Comparison of ENCODE assay signal across 8 cellular contexts in the genomic region with DNA sequence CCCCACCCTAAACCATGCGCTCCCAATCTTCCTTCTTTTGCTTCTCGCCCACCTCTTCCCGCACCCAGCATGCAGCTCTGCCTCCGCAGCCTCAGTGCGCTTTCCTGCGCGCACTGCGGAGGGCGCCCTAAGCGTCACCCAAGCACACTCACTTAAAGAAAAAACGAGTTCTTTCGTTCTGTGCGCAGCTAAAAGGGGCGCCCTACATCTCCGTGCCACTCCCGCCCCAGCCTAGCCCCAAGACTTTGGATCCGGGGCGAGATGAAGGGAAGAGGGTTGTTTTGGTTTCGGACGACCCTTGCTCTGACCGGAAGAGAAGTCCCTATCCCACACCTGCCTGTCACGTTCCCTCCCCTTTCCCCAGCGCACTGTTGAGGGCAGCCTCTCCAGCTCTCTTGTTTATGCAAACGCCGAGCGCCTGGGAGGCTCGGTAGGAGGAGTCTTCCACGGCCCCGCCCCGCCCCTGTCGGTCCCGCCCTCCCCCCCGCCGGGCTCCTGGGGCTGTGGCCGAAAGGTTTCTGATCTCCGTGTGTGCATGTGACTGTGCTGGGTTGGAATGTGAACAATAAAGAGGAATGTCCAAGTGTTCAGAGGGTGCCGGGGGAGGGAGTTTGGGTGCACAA. TPM values are rescaled to one million over a fixed set of nuclear protein-coding genes. Genes with fewer than 3 reads are reported as not detected.
DNase-seq lines count a peak whose midpoint lies in the region; ATAC-seq and TF ChIP-seq lines count a peak whose summit lies in the region.

No MANE protein-coding gene starts in this region.

- CTCF ChIA-PET in HCT116 (lab: Charles Lee), result interaction anchor here (1.0 to 2.0 kb wide), 9 partner anchors 12 to 102 kb away, joined by 3 to 13 read pairs (median 4); partner anchors contain the start of genes ESAM, SIAE and SPA17

- DNase-seq in GM12864 (ENCODE audit: low read depth) (peak; percentile 62), HCT116 (ENCODE audit: low read depth, low spot score) (peak; percentile 82), NAMALWA (ENCODE audit: low spot score) (peak; percentile 88), dermis microvascular lymphatic vessel endothelial cell (ENCODE audit: low read depth in 2 of 2) (peak; percentile 73 to 90), lung (ENCODE audit: low spot score) (peak; percentile 93), KG1 (lab: John Stamatoyannopoulos, UW) (no peak)
- peak; percentile 63 for DNase-seq in activated CD4-positive, alpha-beta T cell treated with anti-CD3 and anti-CD28 coated beads for 1 hour
- peak; percentile 62 for DNase-seq in stimulated activated CD8-positive, alpha-beta memory T cell treated with anti-CD3 and anti-CD28 coated beads, Interleukin-12 subunit alpha, Interleukin-12 subunit beta, amount 100 ng/mL, for 4 hours (ENCODE audit: low read depth)

- TF ChIP-seq CTCF in GM12864 (IDR thresholded peaks at IDR 0.05; ENCODE audit: low read depth, low read length, missing control alignments) (peak; percentile 79), HCT116 (IDR thresholded peaks at IDR 0.05 in 2 of 3, conservative IDR thresholded peaks at IDR 0.05 in 1 of 3; ENCODE audit: borderline replicate concordance in 1 of 3, insufficient read depth in 1 of 3, low read depth in 2 of 3, low read length in 2 of 3) (peak; percentile 55 to 70 (median 66); a peak in 5 of 6 replicates), lung (IDR thresholded peaks at IDR 0.05; ENCODE audit: control extremely low read depth, extremely low read depth) (peak; percentile 55)

- peak; percentile 47 for TF ChIP-seq RAD21 in HCT116 (IDR thresholded peaks at IDR 0.05; ENCODE audit: low read depth)

- H3K9me3 ChIP-seq in HCT116 (ENCODE audit: control insufficient read depth in 1 of 2, insufficient read depth in 1 of 2, low read depth in 1 of 2, low read length in 2 of 2), result no peaks in the 10 kb centered on the region
- H3K9me3 ChIP-seq in lung (ENCODE audit: control insufficient read depth in 2 of 2, insufficient read depth in 1 of 2, low read length in 1 of 2), result no peaks in the 10 kb centered on the region

- H3K4me3 ChIP-seq in GM12864 (ENCODE audit: low read depth, low read length) (peak overlapping the region; percentile 91), HCT116 (replicated peaks in 1 of 2; ENCODE audit: low read depth in 1 of 2, low read length in 2 of 2) (peak overlapping the region; percentile 56 to 63), lung (peak overlapping the region; percentile 15)

- H3K4me2 ChIP-seq in HCT116 (ENCODE audit: low read length), result peak overlapping the region; percentile 98

- H3K9me2 ChIP-seq in HCT116 (ENCODE audit: insufficient read depth), result no peaks in the 10 kb centered on the region

- H3K4me1 ChIP-seq in HCT116 (ENCODE audit: control insufficient read depth in 1 of 2, insufficient read depth in 2 of 2, low read length in 2 of 2), result peaks cover 10 to 36% of the 10 kb centered on the region in 2 experiments
- H3K4me1 ChIP-seq in lung (ENCODE audit: control insufficient read depth in 2 of 2, insufficient read depth in 2 of 2, low read length in 2 of 2), result peaks cover 0 to 21% of the 10 kb centered on the region in 2 donors

- RAD21 ChIA-PET in HCT116 (lab: Charles Lee; ENCODE audit: low non-redundant PET in 1 of 2, low total read pairs in 2 of 2, uncharacterized antibody in 2 of 2, unreplicated experiment in 2 of 2), result interaction anchor here (0.8 to 1.0 kb wide), 2 partner anchors 16 to 78 kb away, joined by 3 to 4 read pairs; partner anchors contain the start of gene ESAM (in 1 of the 2)

- no peak for TF ChIP-seq POLR2A in HCT116 (IDR thresholded peaks at IDR 0.05; ENCODE audit: borderline replicate concordance, extremely low read depth, insufficient read depth, insufficient read length)

- no peaks in the 10 kb centered on the region for H4K20me1 ChIP-seq in HCT116 (ENCODE audit: insufficient read depth)

- H3K79me2 ChIP-seq in HCT116 (ENCODE audit: insufficient read depth, low read length), result no peaks in the 10 kb centered on the region

- 1 to 2% methylated on average over 37 of the region's 37 CpGs for WGBS in lung, 2 donors

- peak overlapping the region; percentile 56 for H3K9ac ChIP-seq in HCT116 (ENCODE audit: low read length)

- peak overlapping the region; percentile 56 for H3K27ac ChIP-seq in HCT116 (ENCODE audit: low read depth, low read length)
- peak overlapping the region in 1 of 2 donors; percentile 84 for H3K27ac ChIP-seq in lung (ENCODE audit: low read depth in 1 of 2, low read length in 1 of 2)

- peak overlapping the region; percentile 48 for H2AFZ ChIP-seq in HCT116 (ENCODE audit: low read depth, low read length, poor library complexity, severe bottlenecking)

- intact Hi-C loops in HCT116 (cut with micrococcal nuclease), result loop anchor here (1.0 to 2.0 kb wide), 2 partner anchors 12 to 16 kb away; partner anchors contain the start of gene ESAM

- ATAC-seq in HCT116, result peak; percentile 89
- peak; percentile 77 for ATAC-seq in lung (ENCODE audit: insufficient read depth, low FRiP score)

- BruUV-seq in HCT116 (replicated peaks; lab: Mats Ljungman, UMichigan), result TSS peak; percentile 25

- POLR2A ChIA-PET in HCT116 (lab: Charles Lee), result interaction anchor here (0.8 to 1.3 kb wide), 2 partner anchors 12 to 17 kb away, joined by 3 to 5 read pairs; no protein-coding TSS in a partner anchor

- H3K36me3 ChIP-seq in HCT116 (ENCODE audit: control insufficient read depth in 1 of 2, insufficient read depth in 2 of 2, low read length in 2 of 2) (no peaks in the 10 kb centered on the region), lung (ENCODE audit: control insufficient read depth in 2 of 2, insufficient read depth in 2 of 2, low read length in 2 of 2) (no peaks in the 10 kb centered on the region)

- H3K27me3 ChIP-seq in HCT116 (ENCODE audit: insufficient read depth, low read length) (no peaks in the 10 kb centered on the region), lung (ENCODE audit: control insufficient read depth, insufficient read depth) (no peaks in the 10 kb centered on the region)

TF ChIP-seq in HCT116, 20 proteins besides CTCF, POLR2A, EP300 and RAD21:
- TF ChIP-seq SRF (IDR thresholded peaks at IDR 0.05; ENCODE audit: low read depth) (no peak), MAX (IDR thresholded peaks at IDR 0.05) (peak; percentile 44), YY1 (IDR thresholded peaks at IDR 0.05; ENCODE audit: extremely low read depth, insufficient replicate concordance, low read depth, low read length) (peak; percentile 41), POLR2AphosphoS5 (IDR thresholded peaks at IDR 0.05; ENCODE audit: low read depth, low read length) (peak; percentile 64), ELF1 (IDR thresholded peaks at IDR 0.05; ENCODE audit: borderline replicate concordance, low read depth) (no peak), ZFX (IDR thresholded peaks at IDR 0.05) (no peak), CEBPB (IDR thresholded peaks at IDR 0.05; ENCODE audit: low read depth) (no peak), SP1 (IDR thresholded peaks at IDR 0.05; ENCODE audit: low read depth) (no peak), EGR1 (IDR thresholded peaks at IDR 0.05; ENCODE audit: low read depth) (no peak), CBX3 (IDR thresholded peaks at IDR 0.05; ENCODE audit: low read depth) (peak; percentile 29), EZH2phosphoT487 (IDR thresholded peaks at IDR 0.05; ENCODE audit: borderline replicate concordance) (no peak), EZH2 (IDR thresholded peaks at IDR 0.05) (no peak)
TF ChIP-seq in HCT116: peak in this region for 4.

RNA-seq across cellular contexts. Expression of gene VSIG2, which starts 5.3 kb away (rescaled TPM):
- not detected for total RNA-seq in HCT116 (2021; ENCODE audit: unreplicated experiment)
- polyA plus RNA-seq in HCT116 (2012), result 0.05 and 0.08 TPM in 2 replicates
- total RNA-seq in dermis microvascular lymphatic vessel endothelial cell, result 0.13 TPM in 1 of 2 replicates, not detected in the other
- total RNA-seq in lung, result 10 to 100 TPM; 20.9 to 39.8 TPM
- polyA plus RNA-seq in lung, result 10 to 100 TPM; 20.2 to 30.4 TPM

RNA-seq across cellular contexts. Expression of gene NRGN, which starts 7.0 kb away (rescaled TPM):
- total RNA-seq in HCT116 (2021; ENCODE audit: unreplicated experiment) (33.3 TPM), dermis microvascular lymphatic vessel endothelial cell (0.25 and 0.64 TPM in 2 replicates), lung (100 to 1,000 TPM in 1 of 2 donors, 10 to 100 TPM in 1; 27.2 to 117 TPM)
- polyA plus RNA-seq in HCT116 (2012), result 14.7 and 19.4 TPM in 2 replicates
- 100 to 1,000 TPM in 1 of 2 donors, 10 to 100 TPM in 1; 58.5 to 250 TPM for polyA plus RNA-seq in lung

RNA-seq across cellular contexts. Expression of gene ESAM, which starts 15.4 kb away (rescaled TPM):
- total RNA-seq in HCT116 (2021; ENCODE audit: unreplicated experiment), result 6.1 TPM
- 4.7 and 6.1 TPM in 2 replicates for polyA plus RNA-seq in HCT116 (2012)
- 20.1 and 29.3 TPM in 2 replicates for total RNA-seq in dermis microvascular lymphatic vessel endothelial cell
- total RNA-seq in lung, result 100 to 1,000 TPM; 122 to 142 TPM
- polyA plus RNA-seq in lung, result 100 to 1,000 TPM in 1 of 2 donors, 10 to 100 TPM in 1; 77.7 to 139 TPM

RNA-seq across cellular contexts. Expression of gene MSANTD2, which starts 53.5 kb away (rescaled TPM):
- 8.6 TPM for total RNA-seq in HCT116 (2021; ENCODE audit: unreplicated experiment)
- 1.6 and 1.9 TPM in 2 replicates for polyA plus RNA-seq in HCT116 (2012)
- 4.4 and 6.2 TPM in 2 replicates for total RNA-seq in dermis microvascular lymphatic vessel endothelial cell
- total RNA-seq in lung, result 10 to 100 TPM; 15.0 to 33.6 TPM
- polyA plus RNA-seq in lung, result 10 to 100 TPM in 1 of 2 donors, 1 to 10 TPM in 1; 3.9 to 16.4 TPM

Comparison
In these comparisons a context has a peak if more than half of its experiments do, and no peak if none do; other contexts are left out.
1. H3K4me3 ChIP-seq: peak in every context shown above with its lines; median percentile 91 in GM12864; 60 in HCT116; 15 in lung.
2. RNA of gene VSIG2, which starts 5.3 kb away (total RNA-seq): 20.9 to 39.8 TPM in lung; 0.13 TPM in dermis microvascular lymphatic vessel endothelial cell and not detected in HCT116 (single experiment); every median in the first group is over 10 times any median in the second.
3. RNA of gene NRGN, which starts 7.0 kb away (total RNA-seq): 27.2 to 117 TPM in lung and 33.3 TPM in HCT116 (single experiment); 0.25 to 0.64 TPM in dermis microvascular lymphatic vessel endothelial cell; every median in the first group is over 10 times any median in the second.
4. Peak in every context shown above with its lines, with median percentiles within 50 percentile points of each other: CTCF ChIP-seq.